In the genomic region with DNA sequence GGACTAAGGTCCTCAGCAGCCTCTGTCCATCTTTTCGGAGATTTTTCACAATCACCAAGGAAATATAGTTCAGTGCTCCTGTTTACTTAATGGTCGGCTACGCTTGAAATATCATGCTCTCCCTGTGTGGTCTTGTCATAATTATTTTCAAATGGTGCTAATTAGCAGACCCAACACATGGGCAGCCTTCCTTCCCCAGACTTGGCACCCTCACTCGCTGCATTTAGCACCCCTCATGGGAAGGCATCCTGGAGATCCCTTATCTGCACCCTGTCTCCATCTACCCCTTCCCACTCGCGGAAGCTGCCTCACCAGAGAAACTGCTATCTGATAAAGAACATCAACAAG, we compare ENCODE assay signal across 13 cellular contexts.
DNase-seq lines count a peak whose midpoint lies in the region; ATAC-seq, FAIRE-seq and TF ChIP-seq lines count a peak whose summit lies in the region.
"Had no signal": no experiment of that assay in that cellular context is flagged by ENCODE, and none has a peak within 500 bp of the region (broad histone marks: within the 10 kb centered on the region; RNA-seq: fewer than 3 reads in every experiment).

No MANE protein-coding gene starts in this region.

- CTCF ChIA-PET in K562 (lab: Yijun Ruan, JAX; ENCODE audit: low intra/inter-chr PET ratio): interaction anchor here (0.6 kb wide), 1 partner anchor 40 kb away, joined by 3 read pairs; no protein-coding TSS in a partner anchor

- no peak overlapping the region for H3K27ac ChIP-seq in MM.1S (ENCODE audit: low read length)
- H3K27ac ChIP-seq in K562 (ENCODE audit: extremely low read depth, low read depth, low read length): no peak overlapping the region
- peak overlapping the region; percentile 61 to 88 (median 85) for H3K27ac ChIP-seq in thyroid gland
- no peak overlapping the region for H3K27ac ChIP-seq in psoas muscle
- H3K27ac ChIP-seq: GM23248 had no signal

- H3K9me2 ChIP-seq in MM.1S (replicated peaks; ENCODE audit: insufficient read depth, low read length): no peaks in the 10 kb centered on the region

- TF ChIP-seq POLR2A in K562 (conservative IDR thresholded peaks at IDR 0.05) (no peak), thyroid gland (IDR thresholded peaks at IDR 0.05) (no peak)

- 0% methylated on average over 6 of the region's 6 CpGs for WGBS in K562 (ENCODE audit: insufficient coverage, low coverage, missing lambda C conversion rate)
- WGBS in thyroid gland, 2 donors: 47 to 50% methylated on average over 6 of the region's 6 CpGs
- WGBS in psoas muscle, 3 donors: 79 to 85% (median 83%) methylated on average over 6 of the region's 6 CpGs

- intact Hi-C loops in K562 (cut with micrococcal nuclease) (loop anchor here (5.0 to 10.0 kb wide), 2 partner anchors 446 to 1278 kb away; no protein-coding TSS in a partner anchor), thyroid gland (cut with DNase I) (no loop called here), psoas muscle (cut with DNase I) (loop anchor here in 1 of 2 donors (5.0 kb wide), 1 partner anchor 456 kb away; no protein-coding TSS in a partner anchor), posterior cingulate gyrus (cut with DNase I) (no loop called here)

- peak; percentile 79 for TF ChIP-seq EP300 in Ishikawa (IDR thresholded peaks at IDR 0.05; ENCODE audit: borderline replicate concordance)
- TF ChIP-seq EP300 in K562 (IDR thresholded peaks at IDR 0.05; ENCODE audit: low read length): no peak

- H3K79me2 ChIP-seq in MM.1S (ENCODE audit: low read length) (no peaks in the 10 kb centered on the region), K562 (ENCODE audit: control insufficient read depth, insufficient read depth, low read length) (no peaks in the 10 kb centered on the region)

- ATAC-seq in K562 (no peak), psoas muscle (no peak)

- no peak for TF ChIP-seq RAD21 in Ishikawa (IDR thresholded peaks at IDR 0.05; ENCODE audit: low read depth)
- no peak for TF ChIP-seq RAD21 in K562 (CRISPR knock-in tag; conservative IDR thresholded peaks at IDR 0.05 in 1 of 2, IDR thresholded peaks at IDR 0.05 in 1 of 2)

- FAIRE-seq in K562 (lab: Jason Lieb, UNC): no peak
- FAIRE-seq: H1 had no signal

- POLR2A ChIA-PET in K562 (lab: Yijun Ruan, JAX): no interaction called here

- no peaks in the 10 kb centered on the region for H3K36me3 ChIP-seq in MM.1S (replicated peaks; ENCODE audit: insufficient read depth, low read length)
- H3K36me3 ChIP-seq in K562 (ENCODE audit: control insufficient read depth, insufficient read depth, low read length): no peaks in the 10 kb centered on the region
- no peaks in the 10 kb centered on the region for H3K36me3 ChIP-seq in thyroid gland
- H3K36me3 ChIP-seq in psoas muscle (ENCODE audit: insufficient read depth in 1 of 2, low read depth in 1 of 2): no peaks in the 10 kb centered on the region

- peaks cover 8% of the 10 kb centered on the region; the same call in 1 of the 2 replicates for H3K4me1 ChIP-seq in MM.1S (ENCODE audit: low read length)
- no peaks in the 10 kb centered on the region; a peak in 1 of 5 replicates for H3K4me1 ChIP-seq in K562 (replicated peaks in 1 of 2; ENCODE audit: control insufficient read depth in 2 of 2, insufficient read depth in 2 of 2, low read length in 2 of 2)
- H3K4me1 ChIP-seq in thyroid gland: peaks cover 35 to 38% of the 10 kb centered on the region in 2 donors
- peaks cover 7% of the 10 kb centered on the region for H3K4me1 ChIP-seq in psoas muscle

- in situ Hi-C loops in K562 (cut with MboI): no loop called here

- H3K4me3 ChIP-seq in MM.1S (ENCODE audit: low read length) (no peak overlapping the region), K562 (no peak overlapping the region), thyroid gland (replicated peaks in 1 of 3) (no peak overlapping the region), psoas muscle (no peak overlapping the region)
- H3K4me3 ChIP-seq: GM23248 had no signal

- H3K27me3 ChIP-seq in MM.1S (replicated peaks; ENCODE audit: insufficient read depth, low read length) (no peaks in the 10 kb centered on the region), K562 (ENCODE audit: control insufficient read depth in 2 of 2, insufficient read depth in 2 of 2, low read length in 2 of 2) (peaks cover under 1 to 9% of the 10 kb centered on the region in 2 experiments; a peak in 2 of 5 replicates), thyroid gland (no peaks in the 10 kb centered on the region), psoas muscle (ENCODE audit: insufficient read depth in 3 of 3, low read length in 2 of 3) (no peaks in the 10 kb centered on the region)

- H3K9ac ChIP-seq in MM.1S (ENCODE audit: low read length) (no peak overlapping the region), K562 (ENCODE audit: insufficient read depth in 1 of 2, low read depth in 2 of 2, low read length in 2 of 2) (no peak overlapping the region)
- H3K9ac ChIP-seq: GM23248 had no signal

- no TSS peak for BruUV-seq in K562 (replicated peaks; lab: Mats Ljungman, UMichigan)

- TF ChIP-seq CTCF in MM.1S (IDR thresholded peaks at IDR 0.05; ENCODE audit: low read length): no peak
- TF ChIP-seq CTCF in K562 (IDR thresholded peaks at IDR 0.05 in 2 of 3, conservative IDR thresholded peaks at IDR 0.05 in 1 of 3; ENCODE audit: insufficient read depth in 2 of 3, low read depth in 1 of 3, low read length in 3 of 3): no peak
- TF ChIP-seq CTCF in thyroid gland (IDR thresholded peaks at IDR 0.05): no peak
- TF ChIP-seq CTCF in psoas muscle (IDR thresholded peaks at IDR 0.05): no peak

- no peaks in the 10 kb centered on the region for H3K9me1 ChIP-seq in K562 (ENCODE audit: control insufficient read depth, insufficient read depth, low read length)

- no peaks in the 10 kb centered on the region for H3K9me3 ChIP-seq in MM.1S (replicated peaks; ENCODE audit: insufficient read depth, low read length)
- no peaks in the 10 kb centered on the region for H3K9me3 ChIP-seq in K562 (replicated peaks; ENCODE audit: control insufficient read depth, insufficient read depth, low read depth, low read length)
- no peaks in the 10 kb centered on the region for H3K9me3 ChIP-seq in thyroid gland
- H3K9me3 ChIP-seq in psoas muscle: no peaks in the 10 kb centered on the region

- no peaks in the 10 kb centered on the region for H4K20me1 ChIP-seq in MM.1S (ENCODE audit: insufficient read depth, low read length)
- H4K20me1 ChIP-seq in K562 (replicated peaks; ENCODE audit: control insufficient read depth, insufficient read depth, low read length): no peaks in the 10 kb centered on the region

- 0 out of 2 replicates have a peak, but pooled peaks cover 1% of the 10 kb centered on the region for H3F3A ChIP-seq in MM.1S (ENCODE audit: insufficient read depth, low read length)

- H2AFZ ChIP-seq in MM.1S (ENCODE audit: low read length) (0 out of 2 replicates have a peak overlapping the region, but pooled peaks have one; percentile 49), K562 (ENCODE audit: low read depth, low read length) (no peak overlapping the region)
- H2AFZ ChIP-seq: GM23248 had no signal

- DNase-seq in MM.1S (no peak), K562 (ENCODE audit: extremely low read depth in 1 of 4, low spot score in 3 of 4) (no peak), thyroid gland (no peak), psoas muscle (no peak), NCI-H1105 treated with DMSO at 0.1 percent for 48 hours (lab: John Stamatoyannopoulos, UW) (no peak), posterior cingulate gyrus (no peak)
- DNase-seq: C1 segment of cervical spinal cord, DMS79 treated with DMSO at 0.1 percent for 48 hours, GF-D8, HCEC 1CT had no signal

- no peak overlapping the region for H3K4me2 ChIP-seq in MM.1S (ENCODE audit: low read depth, low read length)
- no peak overlapping the region for H3K4me2 ChIP-seq in K562 (ENCODE audit: insufficient read depth, low read length)

TF ChIP-seq in Ishikawa, 13 proteins besides CTCF, POLR2A, EP300 and RAD21 (continues in another document):
- no peak for TF ChIP-seq YY1 (IDR thresholded peaks at IDR 0.05; ENCODE audit: low read depth)
- TF ChIP-seq, protein P1, sequence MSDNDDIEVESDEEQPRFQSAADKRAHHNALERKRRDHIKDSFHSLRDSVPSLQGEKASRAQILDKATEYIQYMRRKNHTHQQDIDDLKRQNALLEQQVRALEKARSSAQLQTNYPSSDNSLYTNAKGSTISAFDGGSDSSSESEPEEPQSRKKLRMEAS (IDR thresholded peaks at IDR 0.05): 0 out of 2 replicates have a peak, but pooled peaks have one; percentile 16
- no peak for TF ChIP-seq EGR1 (IDR thresholded peaks at IDR 0.05)
- 0 out of 2 replicates have a peak, but pooled peaks have one; percentile 37 for TF ChIP-seq FOXM1 (IDR thresholded peaks at IDR 0.05; ENCODE audit: borderline replicate concordance, low read depth)

TF ChIP-seq in K562, 482 proteins besides CTCF, POLR2A, EP300 and RAD21:
- TF ChIP-seq MAZ (CRISPR knock-in tag; conservative IDR thresholded peaks at IDR 0.05 in 1 of 2, IDR thresholded peaks at IDR 0.05 in 1 of 2) (no peak), TEAD4 (IDR thresholded peaks at IDR 0.05; ENCODE audit: low read length) (0 out of 2 replicates have a peak, but pooled peaks have one; percentile 9), TEAD4 (CRISPR knock-in tag; IDR thresholded peaks at IDR 0.05; ENCODE audit: borderline replicate concordance) (no peak)
TF ChIP-seq in K562: peak in this region for 1.

Comparison
In these comparisons a context has a peak if more than half of its experiments do, and no peak if none do; other contexts are left out.
1. H3K27ac ChIP-seq: peak in thyroid gland (3 of 3); none in MM.1S (single experiment), K562 (single experiment) and psoas muscle (single experiment).